In the genomic region with DNA sequence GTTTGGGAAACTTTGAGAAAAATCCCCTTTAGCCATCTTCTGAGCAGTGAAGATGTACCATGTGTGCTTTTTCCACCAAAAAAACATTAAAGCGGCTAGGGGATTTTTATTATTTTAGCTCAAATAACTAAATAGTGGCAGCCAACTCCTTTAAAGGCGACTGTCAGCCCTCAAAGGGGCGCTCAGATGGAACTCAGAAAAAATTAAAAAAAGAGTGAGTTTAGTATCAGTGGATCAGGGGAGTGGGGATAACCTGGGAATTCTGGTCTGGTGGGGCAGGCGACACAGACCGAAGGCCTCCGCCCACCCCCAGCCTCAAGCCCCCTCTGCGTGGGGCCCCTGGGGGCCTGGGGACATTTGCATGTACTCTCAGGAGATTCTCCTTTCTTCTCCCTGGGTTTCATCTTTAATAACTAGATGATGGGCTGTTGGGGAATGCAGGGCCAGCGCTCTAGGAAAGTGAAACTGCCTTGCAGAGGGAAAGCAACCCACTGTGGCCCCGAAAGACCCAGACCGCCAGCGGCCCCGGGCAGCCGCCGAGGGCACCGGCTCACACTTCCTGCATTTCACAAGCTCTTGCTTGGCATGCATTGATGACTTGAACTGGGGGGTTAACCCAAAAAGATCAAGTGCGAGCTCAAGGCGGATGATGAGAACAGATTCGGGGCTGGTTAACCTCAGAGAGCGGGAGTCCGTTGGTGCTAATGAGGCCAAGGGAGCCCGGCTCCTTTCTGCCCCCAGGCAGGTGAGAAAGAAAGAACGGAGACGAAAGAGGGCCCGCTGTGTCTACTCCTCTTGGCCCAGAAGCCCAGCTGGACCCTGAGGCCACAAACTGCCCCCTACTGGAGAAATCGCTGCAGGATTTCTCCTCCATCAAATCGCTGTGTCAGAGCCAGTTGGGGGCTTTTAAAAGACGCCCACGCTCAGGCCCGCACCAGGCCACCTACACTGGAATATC, we compare ENCODE assay signal across 7 cellular contexts. TPM values are rescaled to one million over a fixed set of nuclear protein-coding genes. Genes with fewer than 3 reads are reported as not detected.
DNase-seq lines count a peak whose midpoint lies in the region; ATAC-seq, FAIRE-seq and TF ChIP-seq lines count a peak whose summit lies in the region.

No MANE protein-coding gene starts in this region.

- no peak overlapping the region for H2BK5ac ChIP-seq in neuronal stem cell (ENCODE audit: low read length)

- H3K79me1 ChIP-seq in neuronal stem cell (ENCODE audit: low read depth, low read length) = no peaks in the 10 kb centered on the region

- no peak overlapping the region for H2BK120ac ChIP-seq in neuronal stem cell (ENCODE audit: low read depth, low read length)

- peak overlapping the region; percentile 92 for H3K27ac Mint-ChIP-seq in T-helper 2 cell treated with Interferon-gamma antibody and Interleukin-4, amounts not matched to agents 5 μg/mL and 100 μg/mL, for 36 hours

- no peaks in the 10 kb centered on the region for H3K4me1 ChIP-seq in neuronal stem cell (ENCODE audit: control insufficient read depth in 2 of 2, insufficient read depth in 1 of 2, low read depth in 1 of 2, low read length in 2 of 2)

- peaks cover 12% of the 10 kb centered on the region for H3K36me3 Mint-ChIP-seq in T-helper 2 cell treated with Interferon-gamma antibody and Interleukin-4, amounts not matched to agents 5 μg/mL and 100 μg/mL, for 36 hours (ENCODE audit: low read depth)

- H3K4me3 Mint-ChIP-seq in T-helper 2 cell treated with Interferon-gamma antibody and Interleukin-4, amounts not matched to agents 5 μg/mL and 100 μg/mL, for 36 hours = peak overlapping the region; percentile 84

- H3K18ac ChIP-seq in neuronal stem cell (ENCODE audit: low read length) = peak overlapping the region; percentile 11

- no peak overlapping the region for H4K8ac ChIP-seq in neuronal stem cell (ENCODE audit: low read depth, low read length)

- no peak overlapping the region for H2AK5ac ChIP-seq in neuronal stem cell (ENCODE audit: low read depth, low read length)

- DNase-seq in T-helper 2 cell treated with Interferon-gamma antibody and Interleukin-4, amounts not matched to agents 5 μg/mL and 100 μg/mL, for 36 hours (ENCODE audit: low spot score) = no peak
- DNase-seq in effector CD4-positive, alpha-beta T cell = peak; percentile 47
- DNase-seq in neuronal stem cell (ENCODE audit: low spot score) (no peak), H54 (ENCODE audit: insufficient read length, low spot score) (no peak), erythroblast (lab: John Stamatoyannopoulos, UW) (no peak)

- H3K27me3 ChIP-seq in neuronal stem cell (ENCODE audit: control insufficient read depth in 3 of 3, insufficient read depth in 3 of 3, low read depth in 1 of 3, low read length in 3 of 3) = peaks cover 0 to 24% (median 0%) of the 10 kb centered on the region in 3 experiments

- no peaks in the 10 kb centered on the region for H3K36me3 ChIP-seq in neuronal stem cell (replicated peaks in 1 of 2; ENCODE audit: control insufficient read depth in 2 of 2, insufficient read depth in 2 of 2, low read length in 2 of 2)

- peak overlapping the region; percentile 66 for H2AFZ ChIP-seq in neuronal stem cell (ENCODE audit: low read length)

- no peak overlapping the region for H3K4me2 ChIP-seq in neuronal stem cell (ENCODE audit: insufficient read depth, low read length, poor library complexity, severe bottlenecking)

- H2BK15ac ChIP-seq in neuronal stem cell (ENCODE audit: low read length) = peak overlapping the region; percentile 32

- no peaks in the 10 kb centered on the region for H3K27me3 Mint-ChIP-seq in T-helper 2 cell treated with Interferon-gamma antibody and Interleukin-4, amounts not matched to agents 5 μg/mL and 100 μg/mL, for 36 hours (ENCODE audit: low read depth)

- no peak overlapping the region for H2BK12ac ChIP-seq in neuronal stem cell (ENCODE audit: low read length)

- H3K9ac ChIP-seq in neuronal stem cell (ENCODE audit: low read depth, low read length, poor library complexity) = no peak overlapping the region

- no peak overlapping the region for H3K4me3 ChIP-seq in neuronal stem cell (ENCODE audit: low read length in 2 of 2)

- peaks cover 0 to 4% of the 10 kb centered on the region in 2 donors for H3K9me3 ChIP-seq in neuronal stem cell (replicated peaks in 1 of 2; ENCODE audit: control insufficient read depth in 2 of 2, insufficient read depth in 1 of 2, low read depth in 1 of 2, low read length in 2 of 2)

- TF ChIP-seq POLR2A in H54 (IDR thresholded peaks at IDR 0.05; ENCODE audit: low read depth, low read length) (no peak), erythroblast (IDR thresholded peaks at IDR 0.05; ENCODE audit: low read length) (no peak)

- H3K4me1 Mint-ChIP-seq in T-helper 2 cell treated with Interferon-gamma antibody and Interleukin-4, amounts not matched to agents 5 μg/mL and 100 μg/mL, for 36 hours (ENCODE audit: low read depth) = peaks cover 41% of the 10 kb centered on the region

- no peak overlapping the region for H3K4ac ChIP-seq in neuronal stem cell (ENCODE audit: low read length)

- H4K91ac ChIP-seq in neuronal stem cell (ENCODE audit: low read depth, low read length, poor library complexity) = no peak overlapping the region

- H3K14ac ChIP-seq in neuronal stem cell (ENCODE audit: low read length) = no peak overlapping the region

- H3K23ac ChIP-seq in neuronal stem cell (ENCODE audit: low read depth, low read length, poor library complexity) = no peak overlapping the region

- no peak for FAIRE-seq in H54 (lab: Jason Lieb, UNC)

- WGBS in neuronal stem cell (ENCODE audit: extremely low coverage in 2 of 2, insufficient read length in 2 of 2, insufficient replicate concordance in 1 of 2), 2 donors = no CpG with 5 or more reads among the region's 29 CpGs

- ATAC-seq in GM18907 (IDR thresholded peaks at IDR 0.05; ENCODE audit: unreplicated experiment) = peak; percentile 65
- ATAC-seq in HG02938 (IDR thresholded peaks at IDR 0.05; ENCODE audit: unreplicated experiment) = peak; percentile 39

- H3K27ac ChIP-seq in neuronal stem cell (replicated peaks; ENCODE audit: low read length) = no peak overlapping the region

- H3K9me3 Mint-ChIP-seq in T-helper 2 cell treated with Interferon-gamma antibody and Interleukin-4, amounts not matched to agents 5 μg/mL and 100 μg/mL, for 36 hours = peaks cover 20% of the 10 kb centered on the region

RNA-seq across cellular contexts. Expression of gene BATF, which starts 7.3 kb away (rescaled TPM):
- polyA plus RNA-seq in neuronal stem cell (2013, experiment 1 of 2) = not detected
- not detected for polyA plus RNA-seq in neuronal stem cell (2013, experiment 2 of 2)
